9 cellular contexts compared by ENCODE assay signal in the genomic region with DNA sequence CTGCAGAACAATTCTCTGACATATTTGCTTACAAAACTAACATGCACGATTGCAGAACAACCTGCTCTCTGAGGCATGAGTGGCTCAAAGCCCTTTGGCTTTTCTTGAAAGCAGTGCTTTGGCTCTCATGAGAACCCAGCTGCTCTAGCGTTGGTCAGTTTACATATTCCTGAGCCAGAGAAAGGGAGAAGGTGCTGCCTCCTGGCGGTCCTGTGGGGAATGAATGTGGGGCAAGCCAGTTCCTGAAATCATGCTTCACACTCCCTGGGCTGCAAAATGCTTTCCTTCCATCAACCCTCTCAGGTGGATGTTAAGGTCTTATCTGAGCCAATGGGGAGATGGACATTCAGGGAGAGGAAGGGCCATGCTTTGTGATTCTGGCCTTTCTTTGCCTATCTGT.
DNase-seq lines count a peak whose midpoint lies in the region; ATAC-seq lines count a peak whose summit lies in the region.
"Had no signal": no experiment of that assay in that cellular context is flagged by ENCODE, and none has a peak within 500 bp of the region (broad histone marks: within the 10 kb centered on the region; RNA-seq: fewer than 3 reads in every experiment).

No MANE protein-coding gene starts in this region.

- H3K9ac ChIP-seq in mesendoderm (ENCODE audit: low read length): no peak overlapping the region
- H3K9ac ChIP-seq: BLaER1 treated with 17β-estradiol and CSF1 and Interleukin-3, amounts not matched to agents 10 nM and 100 nM had no signal

- no peak overlapping the region for H2AK5ac ChIP-seq in mesendoderm (ENCODE audit: low read length)

- H3K18ac ChIP-seq in mesendoderm (ENCODE audit: low read length): no peak overlapping the region

- no peaks in the 10 kb centered on the region for H3K36me3 ChIP-seq in mesendoderm (ENCODE audit: control insufficient read depth, insufficient read depth, low read length)
- H3K36me3 ChIP-seq: BLaER1 treated with 17β-estradiol and CSF1 and Interleukin-3, amounts not matched to agents 10 nM and 100 nM had no signal

- H3K79me1 ChIP-seq in mesendoderm (ENCODE audit: low read length): no peaks in the 10 kb centered on the region

- H4K8ac ChIP-seq in mesendoderm (ENCODE audit: low read depth, low read length): no peak overlapping the region

- H3K4ac ChIP-seq in mesendoderm (ENCODE audit: low read depth, low read length): no peak overlapping the region

- no peak overlapping the region for H3K27ac ChIP-seq in mesendoderm (ENCODE audit: low read depth, low read length)
- H3K27ac ChIP-seq: BLaER1 treated with 17β-estradiol and CSF1 and Interleukin-3, amounts not matched to agents 10 nM and 100 nM had no signal

- no peak for ATAC-seq in HG02870 (IDR thresholded peaks at IDR 0.05; ENCODE audit: unreplicated experiment)

- no peak overlapping the region for H3K4me2 ChIP-seq in mesendoderm (ENCODE audit: low read length)
- H3K4me2 ChIP-seq: BLaER1 treated with 17β-estradiol and CSF1 and Interleukin-3, amounts not matched to agents 10 nM and 100 nM had no signal

- H3K79me2 ChIP-seq in mesendoderm (ENCODE audit: control insufficient read depth, insufficient read depth, low read length): no peaks in the 10 kb centered on the region

- H3K4me1 ChIP-seq in mesendoderm (ENCODE audit: control insufficient read depth, low read depth, low read length): peaks cover 11% of the 10 kb centered on the region
- H3K4me1 ChIP-seq: BLaER1 treated with 17β-estradiol and CSF1 and Interleukin-3, amounts not matched to agents 10 nM and 100 nM had no signal

- H3K27me3 ChIP-seq in mesendoderm (ENCODE audit: insufficient read depth, low read length, poor library complexity): no peaks in the 10 kb centered on the region
- H3K27me3 ChIP-seq: BLaER1 treated with 17β-estradiol and CSF1 and Interleukin-3, amounts not matched to agents 10 nM and 100 nM had no signal

- H3K23ac ChIP-seq in mesendoderm (ENCODE audit: low read length): no peak overlapping the region

- no peak overlapping the region for H2BK15ac ChIP-seq in mesendoderm (replicated peaks; ENCODE audit: low read depth)

- no peak overlapping the region for H4K5ac ChIP-seq in mesendoderm (ENCODE audit: low read length)

- no CpG with 5 or more reads among the region's 3 CpGs for WGBS in mesendoderm (ENCODE audit: extremely low coverage, insufficient coverage, low lambda C conversion rate)

- peak; percentile 31 for DNase-seq in NCI-H1105 treated with DMSO at 0.1 percent for 48 hours (lab: John Stamatoyannopoulos, UW)
- no peak for DNase-seq in NCI-H1105 (lab: John Stamatoyannopoulos, UW)
- peak; percentile 12 for DNase-seq in NCI-H2196 treated with DMSO at 0.1 percent for 48 hours (lab: John Stamatoyannopoulos, UW; ENCODE audit: unreplicated experiment)
- DNase-seq in activated CD4-positive, alpha-beta T cell treated with anti-CD3 and anti-CD28 coated beads for 48 hours: peak; percentile 70
- DNase-seq in dermis microvascular lymphatic vessel endothelial cell (ENCODE audit: low read depth in 2 of 2): peak; percentile 24 to 58
- DNase-seq in mesendoderm: peak; percentile 86
- peak; percentile 14 to 27 for DNase-seq in stimulated activated CD8-positive, alpha-beta memory T cell treated with anti-CD3 and anti-CD28 coated beads, Interleukin-2, amount 100 ng/mL, for 1 hour (ENCODE audit: low read depth in 2 of 2)

- no peak overlapping the region for H2BK120ac ChIP-seq in mesendoderm (ENCODE audit: low read depth, low read length)

- no peak overlapping the region for H3K4me3 ChIP-seq in mesendoderm (ENCODE audit: low read length)
- H3K4me3 ChIP-seq: BLaER1 treated with 17β-estradiol and CSF1 and Interleukin-3, amounts not matched to agents 10 nM and 100 nM had no signal

- H2BK5ac ChIP-seq in mesendoderm (ENCODE audit: low read length): no peak overlapping the region

- no peak overlapping the region for H3K56ac ChIP-seq in mesendoderm (ENCODE audit: low read length)
